ENCODE assay signal across 8 cellular contexts in genomic region chr17:445839-446238, GRCh38. TPM values are rescaled to one million over a fixed set of nuclear protein-coding genes. Genes with fewer than 3 reads are reported as not detected.
DNase-seq lines count a peak whose midpoint lies in the region; ATAC-seq and TF ChIP-seq lines count a peak whose summit lies in the region.
"Not testable (repeated sequence)": the region's sequence is repeated elsewhere in the genome, so short reads cannot be mapped to it uniquely, and the experiment has no call there.

TSS of gene RFLNB (minus strand) at chr17:445939.

- H3K27me3 Mint-ChIP-seq in activated CD8-positive, alpha-beta memory T cell treated with anti-CD3 and anti-CD28 coated beads, Interleukin-2, amount 10 ng/mL, durations not matched to agents 7 days and 5 days; mesothelial cell of epicardium (ENCODE audit: low read depth): not testable (repeated sequence)

- BruUV-seq in mammary epithelial cell (replicated peaks; lab: Mats Ljungman, UMichigan): not testable (repeated sequence)

- H3K9ac ChIP-seq in mammary epithelial cell (ENCODE audit: insufficient read depth, low read length): not testable (repeated sequence)

- not testable (repeated sequence) for H3K4me3 ChIP-seq in SJCRH30; mammary epithelial cell (replicated peaks in 1 of 3; ENCODE audit: insufficient read depth in 1 of 3, low read depth in 2 of 3, low read length in 3 of 3); heart left ventricle; upper lobe of left lung

- not testable (repeated sequence) for H3K79me2 ChIP-seq in mammary epithelial cell (ENCODE audit: insufficient read depth, low read length)

- not testable (repeated sequence) for H3K27me3 ChIP-seq in SJCRH30; mammary epithelial cell (ENCODE audit: insufficient read depth, low read length); heart left ventricle; upper lobe of left lung

- CTCF ChIA-PET in activated CD8-positive, alpha-beta memory T cell treated with anti-CD3 and anti-CD28 coated beads, Interleukin-2, amount 10 ng/mL, durations not matched to agents 7 days and 5 days (lab: Charles Lee): interaction anchor here (2.7 kb wide), 1 partner anchor 34 kb away, joined by 8 read pairs; no protein-coding TSS in a partner anchor
- CTCF ChIA-PET in mammary epithelial cell (lab: Charles Lee; ENCODE audit: low non-redundant PET): not testable (repeated sequence)

- H3K36me3 Mint-ChIP-seq in activated CD8-positive, alpha-beta memory T cell treated with anti-CD3 and anti-CD28 coated beads, Interleukin-2, amount 10 ng/mL, durations not matched to agents 7 days and 5 days: peaks cover 48% of the 10 kb centered on the region
- H3K36me3 Mint-ChIP-seq in mesothelial cell of epicardium: not testable (repeated sequence)

- H3K4me1 Mint-ChIP-seq in activated CD8-positive, alpha-beta memory T cell treated with anti-CD3 and anti-CD28 coated beads, Interleukin-2, amount 10 ng/mL, durations not matched to agents 7 days and 5 days; mesothelial cell of epicardium: not testable (repeated sequence)

- not testable (repeated sequence) for H3K9me3 ChIP-seq in SJCRH30 (replicated peaks); mammary epithelial cell (replicated peaks; ENCODE audit: insufficient read depth, low read length); heart left ventricle; upper lobe of left lung

- H2AFZ ChIP-seq in mammary epithelial cell (ENCODE audit: low read depth, low read length): not testable (repeated sequence)

- 86% methylated on average over 9 of the region's 12 CpGs for WGBS in mammary epithelial cell (ENCODE audit: low coverage, missing lambda C conversion rate)
- 86 to 90% (median 88%) methylated on average over 12 of the region's 12 CpGs for WGBS in heart left ventricle, 4 donors
- 89 to 91% methylated on average over 12 of the region's 12 CpGs for WGBS in upper lobe of left lung, 2 donors

- not testable (repeated sequence) for ATAC-seq in activated CD8-positive, alpha-beta memory T cell treated with anti-CD3 and anti-CD28 coated beads, Interleukin-2, amount 10 ng/mL, durations not matched to agents 7 days and 5 days; heart left ventricle; upper lobe of left lung (ENCODE audit: low FRiP score in 2 of 2)

- not testable (repeated sequence) for H3K9me3 Mint-ChIP-seq in activated CD8-positive, alpha-beta memory T cell treated with anti-CD3 and anti-CD28 coated beads, Interleukin-2, amount 10 ng/mL, durations not matched to agents 7 days and 5 days (ENCODE audit: low read depth); mesothelial cell of epicardium

- not testable (repeated sequence) for H3K4me3 Mint-ChIP-seq in activated CD8-positive, alpha-beta memory T cell treated with anti-CD3 and anti-CD28 coated beads, Interleukin-2, amount 10 ng/mL, durations not matched to agents 7 days and 5 days; mesothelial cell of epicardium

- in situ Hi-C loops in mammary epithelial cell (cut with MboI; ENCODE audit: low sequenced_read_pairs in 2 of 2): not testable (repeated sequence)

- not testable (repeated sequence) for DNase-seq in Daoy (ENCODE audit: low read depth); SJCRH30; activated CD8-positive, alpha-beta memory T cell treated with anti-CD3 and anti-CD28 coated beads, Interleukin-2, amount 10 ng/mL, durations not matched to agents 7 days and 5 days; mammary epithelial cell; heart left ventricle; mesothelial cell of epicardium (ENCODE audit: low spot score in 2 of 2, unreplicated experiment in 2 of 2); posterior vena cava (ENCODE audit: low spot score); upper lobe of left lung

- dilution Hi-C loops in mammary epithelial cell (cut with HindIII; ENCODE audit: low sequenced_read_pairs): not testable (repeated sequence)

- intact Hi-C loops in mammary epithelial cell (cut with micrococcal nuclease); heart left ventricle (cut with DNase I); posterior vena cava (cut with DNase I): not testable (repeated sequence)

- H3K27ac ChIP-seq in SJCRH30; mammary epithelial cell (ENCODE audit: insufficient read depth, low read depth, low read length); heart left ventricle; upper lobe of left lung: not testable (repeated sequence)

- not testable (repeated sequence) for H3K27ac Mint-ChIP-seq in activated CD8-positive, alpha-beta memory T cell treated with anti-CD3 and anti-CD28 coated beads, Interleukin-2, amount 10 ng/mL, durations not matched to agents 7 days and 5 days; mesothelial cell of epicardium

- H3K36me3 ChIP-seq in SJCRH30; mammary epithelial cell (ENCODE audit: insufficient read depth, low read length): not testable (repeated sequence)
- H3K36me3 ChIP-seq in heart left ventricle: peaks cover 0 to 46% (median 27%) of the 10 kb centered on the region in 9 donors
- peaks cover 0 to 35% (median 5%) of the 10 kb centered on the region in 4 donors for H3K36me3 ChIP-seq in upper lobe of left lung

- H3K4me2 ChIP-seq in mammary epithelial cell (ENCODE audit: insufficient read depth, low read depth, low read length): not testable (repeated sequence)

- H4K20me1 ChIP-seq in mammary epithelial cell (ENCODE audit: insufficient read depth, low read length): not testable (repeated sequence)

- TF ChIP-seq EP300 in upper lobe of left lung (IDR thresholded peaks at IDR 0.05): not testable (repeated sequence)

- not testable (repeated sequence) for TF ChIP-seq POLR2A in heart left ventricle (IDR thresholded peaks at IDR 0.05); upper lobe of left lung (IDR thresholded peaks at IDR 0.05)

- H3K4me1 ChIP-seq in SJCRH30; mammary epithelial cell (ENCODE audit: insufficient read depth, low read length); heart left ventricle; upper lobe of left lung: not testable (repeated sequence)

- TF ChIP-seq CTCF in mammary epithelial cell (conservative IDR thresholded peaks at IDR 0.05 in 1 of 2, IDR thresholded peaks at IDR 0.05 in 1 of 2; ENCODE audit: extremely low read depth in 1 of 2, insufficient read depth in 1 of 2, low read depth in 1 of 2, low read length in 2 of 2); heart left ventricle (IDR thresholded peaks at IDR 0.05); mesothelial cell of epicardium (IDR thresholded peaks at IDR 0.05; ENCODE audit: unreplicated experiment); upper lobe of left lung (IDR thresholded peaks at IDR 0.05): not testable (repeated sequence)

RNA-seq across cellular contexts. Expression of gene RFLNB, which starts in this region (rescaled TPM):
- 49.7 and 56.1 TPM in 2 replicates for total RNA-seq in Daoy (2014; rRNA removed; shearing (Covaris generic))
- 30.3 and 32.1 TPM in 2 replicates for total RNA-seq in SJCRH30 (2014; rRNA removed; shearing (Covaris generic))
- total RNA-seq in activated CD8-positive, alpha-beta memory T cell treated with anti-CD3 and anti-CD28 coated beads, Interleukin-2, amount 10 ng/mL, durations not matched to agents 7 days and 5 days: 10 to 100 TPM; 65.4 to 74.4 TPM
- 10 to 100 TPM; 14.7 to 32.8 TPM for total RNA-seq in mammary epithelial cell
- 3.2 TPM for polyA plus RNA-seq in mammary epithelial cell
- polyA minus RNA-seq in mammary epithelial cell: 9.9 TPM
- 10 to 100 TPM in 7 of 9 donors, 1 to 10 TPM in 2; 9.1 to 25.4 (median 11.6) TPM for total RNA-seq in heart left ventricle
- 10 to 100 TPM; 10.9 to 15.7 TPM for polyA plus RNA-seq in heart left ventricle
- 12.6 to 14.9 TPM (median 13.5 TPM) in 3 replicates for total RNA-seq in mesothelial cell of epicardium
- 100 to 1,000 TPM in 1 of 2 donors, 10 to 100 TPM in 1; 69.7 to 133 TPM for total RNA-seq in posterior vena cava
- 10 to 100 TPM in 4 of 6 donors, 1 to 10 TPM in 2; 7.3 to 28.1 (median 12.1) TPM for total RNA-seq in upper lobe of left lung
